ENCODE assay signal across 8 cellular contexts in the genomic region with DNA sequence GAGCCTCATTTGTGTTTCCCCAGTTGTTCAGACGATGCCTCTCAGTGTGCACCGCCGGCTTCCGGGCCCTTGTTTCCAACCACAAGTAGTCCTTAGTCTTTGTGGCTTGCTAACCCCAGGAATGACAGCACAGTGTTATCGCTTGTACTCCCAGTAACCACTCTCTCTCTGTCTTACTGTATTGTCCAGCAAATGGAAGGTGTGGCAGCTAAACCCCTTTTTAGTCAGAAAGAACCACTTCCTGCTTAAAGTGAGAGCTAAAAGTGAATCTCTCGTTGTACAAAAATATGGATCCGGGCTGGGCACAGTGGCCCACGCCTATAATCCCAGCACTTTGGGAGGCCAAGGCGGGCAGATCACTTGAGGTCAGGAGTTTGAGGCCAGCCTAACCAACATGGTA.
A peak's percentile ranks its signal among the peaks of the same experiment; 100 is the strongest.
DNase-seq lines count a peak whose midpoint lies in the region; ATAC-seq and TF ChIP-seq lines count a peak whose summit lies in the region.

No MANE protein-coding gene starts in this region.

- no peaks in the 10 kb centered on the region for H3K27me3 ChIP-seq in MM.1S (replicated peaks; ENCODE audit: insufficient read depth, low read length)

- peak; percentile 56 for ATAC-seq in GM21526 (IDR thresholded peaks at IDR 0.05; ENCODE audit: low FRiP score, unreplicated experiment)

- H3K4me3 ChIP-seq in MM.1S (ENCODE audit: low read length) (no peak overlapping the region), foreskin fibroblast (ENCODE audit: low read depth in 1 of 2, low read length in 2 of 2) (no peak overlapping the region)

- no peak overlapping the region for H2AFZ ChIP-seq in MM.1S (ENCODE audit: low read length)

- H3F3A ChIP-seq in MM.1S (ENCODE audit: insufficient read depth, low read length): peaks cover 10% of the 10 kb centered on the region

- no peaks in the 10 kb centered on the region for H3K79me2 ChIP-seq in MM.1S (ENCODE audit: low read length)

- no peaks in the 10 kb centered on the region for H3K9me2 ChIP-seq in MM.1S (replicated peaks; ENCODE audit: insufficient read depth, low read length)

- H3K4me1 ChIP-seq in MM.1S (ENCODE audit: low read length): peaks cover 18% of the 10 kb centered on the region

- H3K9me3 ChIP-seq in MM.1S (replicated peaks; ENCODE audit: insufficient read depth, low read length): no peaks in the 10 kb centered on the region

- no peak for TF ChIP-seq CTCF in MM.1S (IDR thresholded peaks at IDR 0.05; ENCODE audit: low read length)
- TF ChIP-seq CTCF in foreskin fibroblast (IDR thresholded peaks at IDR 0.05; ENCODE audit: low read depth, low read length): no peak

- peak overlapping the region; percentile 32; the same call in 1 of the 2 replicates for H3K4me2 ChIP-seq in MM.1S (ENCODE audit: low read depth, low read length)

- H3K36me3 ChIP-seq in MM.1S (replicated peaks; ENCODE audit: insufficient read depth, low read length): no peaks in the 10 kb centered on the region

- no peak overlapping the region for H3K27ac ChIP-seq in MM.1S (ENCODE audit: low read length)

- H4K20me1 ChIP-seq in MM.1S (ENCODE audit: insufficient read depth, low read length): no peaks in the 10 kb centered on the region

- peak; percentile 95 for DNase-seq in A172 (ENCODE audit: low spot score)
- DNase-seq in MM.1S: peak; percentile 84
- peak; percentile 8 for DNase-seq in activated T-helper 1 cell treated with Interleukin-2 at 50 U/mL for 16 hours (ENCODE audit: low read depth)
- peak; percentile 39 for DNase-seq in stimulated activated CD4-positive, alpha-beta T cell treated with anti-CD3 and anti-CD28 coated beads, Interleukin-4, amount 100 ng/mL, for 1 hour
- DNase-seq in NCI-H1105 (lab: John Stamatoyannopoulos, UW): no peak
- no peak for DNase-seq in foreskin fibroblast
- no peak for DNase-seq in DMS153 treated with DMSO at 0.1 percent for 48 hours (lab: John Stamatoyannopoulos, UW; ENCODE audit: unreplicated experiment)

- no peak overlapping the region for H3K9ac ChIP-seq in MM.1S (ENCODE audit: low read length)

Comparison
In these comparisons a context has a peak if more than half of its experiments do, and no peak if none do; other contexts are left out.
1. DNase-seq: peak in A172 (single experiment), MM.1S (single experiment), activated T-helper 1 cell treated with Interleukin-2 at 50 U/mL for 16 hours (single experiment) and stimulated activated CD4-positive, alpha-beta T cell treated with anti-CD3 and anti-CD28 coated beads, Interleukin-4, amount 100 ng/mL, for 1 hour (single experiment); none in NCI-H1105 (single experiment), foreskin fibroblast (0 of 2) and DMS153 treated with DMSO at 0.1 percent for 48 hours (single experiment).